In the genomic region with DNA sequence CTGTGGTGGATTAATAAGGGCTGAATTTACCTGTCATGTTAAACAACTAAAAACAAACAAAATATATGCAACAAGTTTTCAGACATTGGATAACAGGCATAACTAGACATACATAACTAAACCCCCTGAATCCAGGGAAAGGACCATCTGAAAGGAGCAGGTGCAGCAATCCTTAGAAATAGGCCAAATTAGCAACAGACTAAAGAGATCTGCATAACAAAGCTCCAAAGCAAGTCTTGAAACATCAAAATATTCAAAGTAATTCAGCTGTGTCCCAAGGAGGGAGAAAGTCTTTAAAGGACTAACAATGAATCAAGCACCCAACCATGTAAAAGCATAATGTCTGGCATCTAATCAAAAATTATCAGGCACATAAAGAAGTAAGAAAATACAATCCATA, we compare ENCODE assay signal across 2 cellular contexts.
TF ChIP-seq lines count a peak whose summit lies in the region.

No MANE protein-coding gene starts in this region.

TF ChIP-seq in HEK293, 187 proteins besides CTCF, POLR2A, EP300 and RAD21 (continued from another document):
- TF ChIP-seq, protein P1, sequence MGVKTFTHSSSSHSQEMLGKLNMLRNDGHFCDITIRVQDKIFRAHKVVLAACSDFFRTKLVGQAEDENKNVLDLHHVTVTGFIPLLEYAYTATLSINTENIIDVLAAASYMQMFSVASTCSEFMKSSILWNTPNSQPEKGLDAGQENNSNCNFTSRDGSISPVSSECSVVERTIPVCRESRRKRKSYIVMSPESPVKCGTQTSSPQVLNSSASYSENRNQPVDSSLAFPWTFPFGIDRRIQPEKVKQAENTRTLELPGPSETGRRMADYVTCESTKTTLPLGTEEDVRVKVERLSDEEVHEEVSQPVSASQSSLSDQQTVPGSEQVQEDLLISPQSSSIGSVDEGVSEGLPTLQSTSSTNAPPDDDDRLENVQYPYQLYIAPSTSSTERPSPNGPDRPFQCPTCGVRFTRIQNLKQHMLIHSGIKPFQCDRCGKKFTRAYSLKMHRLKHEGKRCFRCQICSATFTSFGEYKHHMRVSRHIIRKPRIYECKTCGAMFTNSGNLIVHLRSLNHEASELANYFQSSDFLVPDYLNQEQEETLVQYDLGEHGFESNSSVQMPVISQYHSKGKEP (tag by site-specific recombination; IDR thresholded peaks at IDR 0.05), result no peak
- no peak for TF ChIP-seq SALL2 (tag by site-specific recombination; IDR thresholded peaks at IDR 0.05; ENCODE audit: borderline replicate concordance)
- peak; percentile 80 for TF ChIP-seq ZNF26 (tag by site-specific recombination; IDR thresholded peaks at IDR 0.05)
- no peak for TF ChIP-seq ZNF48 (tag by site-specific recombination; IDR thresholded peaks at IDR 0.05)

TF ChIP-seq in H1, 55 proteins besides CTCF, POLR2A, EP300 and RAD21 (continued from another document):
- no peak for TF ChIP-seq BCL11A (IDR thresholded peaks at IDR 0.05; ENCODE audit: low read depth in 2 of 2, low read length in 2 of 2)
